In the genomic region with DNA sequence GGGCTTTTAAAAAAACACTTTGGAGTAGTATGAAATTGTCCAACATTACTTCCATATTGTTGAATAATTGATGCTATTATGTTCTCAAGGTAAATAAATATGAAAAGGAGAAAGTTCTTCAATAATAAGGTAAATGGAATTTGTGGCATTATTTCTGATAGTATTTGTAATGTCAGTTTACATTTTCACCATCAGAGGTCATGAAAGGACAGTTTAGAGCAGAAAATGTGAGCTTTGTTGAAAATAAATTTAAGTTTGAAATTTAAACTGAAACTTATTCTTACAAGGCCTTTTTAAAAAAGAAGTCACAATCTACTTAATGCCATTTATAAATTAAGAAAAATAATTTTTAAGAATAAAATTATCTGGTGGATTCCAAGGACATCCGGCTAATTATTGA, we compare ENCODE assay signal across 20 cellular contexts. TPM values are rescaled to one million over a fixed set of nuclear protein-coding genes. Genes with fewer than 3 reads are reported as not detected.
DNase-seq lines count a peak whose midpoint lies in the region; ATAC-seq, FAIRE-seq and TF ChIP-seq lines count a peak whose summit lies in the region.
"Had no signal": no experiment of that assay in that cellular context is flagged by ENCODE, and none has a peak within 500 bp of the region (broad histone marks: within the 10 kb centered on the region; RNA-seq: fewer than 3 reads in every experiment).

No MANE protein-coding gene starts in this region.

- peaks cover 10% of the 10 kb centered on the region for H3K27me3 Mint-ChIP-seq in activated CD4-positive, alpha-beta T cell treated with anti-CD3 and anti-CD28 coated beads for 36 hours

- DNase-seq in AG08395 (ENCODE audit: low spot score) (peak; percentile 13), GM23248 (peak; percentile 53), GM12878 (ENCODE audit: low read depth, low spot score) (no peak), right lobe of liver (no peak), NCI-H128 (lab: John Stamatoyannopoulos, UW; ENCODE audit: unreplicated experiment) (no peak), activated gamma-delta T cell (lab: John Stamatoyannopoulos, UW) (no peak), cerebellar nuclear complex (lab: John Stamatoyannopoulos, UW) (no peak)
- no peak for DNase-seq in activated CD4-positive, alpha-beta T cell treated with anti-CD3 and anti-CD28 coated beads for 36 hours
- DNase-seq: esophagus squamous epithelium; heart right ventricle; natural killer cell; NCI-H2081 treated with DMSO at 0.1 percent for 48 hours; psoas muscle; stimulated activated CD8-positive, alpha-beta memory T cell treated with anti-CD3 and anti-CD28 coated beads, Interleukin-4, amount 100 ng/mL, for 48 hours; T-helper 9 cell had no signal

- H3K4me3 ChIP-seq in GM23248 (no peak overlapping the region), GM12878 (no peak overlapping the region), right lobe of liver (no peak overlapping the region)
- H3K4me3 ChIP-seq: esophagus squamous epithelium, heart right ventricle, psoas muscle, suprapubic skin had no signal

- H3K27ac ChIP-seq in GM23248 (no peak overlapping the region), GM12878 (ENCODE audit: control insufficient read depth, insufficient read depth) (no peak overlapping the region), right lobe of liver (no peak overlapping the region)
- H3K27ac ChIP-seq: esophagus squamous epithelium, heart right ventricle, psoas muscle, suprapubic skin had no signal

- POLR2A ChIA-PET in GM12878 (lab: Charles Lee), result no interaction called here
- POLR2A ChIA-PET in activated CD4-positive, alpha-beta T cell treated with anti-CD3 and anti-CD28 coated beads for 36 hours (lab: Charles Lee), result no interaction called here

- H4K20me1 ChIP-seq in GM23248 (ENCODE audit: insufficient read depth) (no peaks in the 10 kb centered on the region), GM12878 (ENCODE audit: control insufficient read depth, insufficient read depth) (no peaks in the 10 kb centered on the region)

- intact Hi-C loops in GM12878 (cut with micrococcal nuclease; ENCODE audit: unreplicated experiment) (no loop called here), right lobe of liver (cut with DNase I) (no loop called here)
- intact Hi-C loops in activated CD4-positive, alpha-beta T cell treated with anti-CD3 and anti-CD28 coated beads for 36 hours (cut with DNase I, micrococcal nuclease), result no loop called here

- H3K27me3 ChIP-seq in GM23248 (replicated peaks; ENCODE audit: insufficient read depth) (0 out of 2 replicates have a peak, but pooled peaks cover 3% of the 10 kb centered on the region), GM12878 (replicated peaks in 1 of 2; ENCODE audit: control insufficient read depth in 2 of 2, insufficient read depth in 2 of 2, low read length in 1 of 2) (no peaks in the 10 kb centered on the region), right lobe of liver (no peaks in the 10 kb centered on the region)
- H3K27me3 ChIP-seq: esophagus squamous epithelium, heart right ventricle, suprapubic skin had no signal

- H3F3A ChIP-seq in GM23248 (ENCODE audit: insufficient read depth), result no peaks in the 10 kb centered on the region

- FAIRE-seq in GM12878 (lab: Jason Lieb, UNC), result no peak
- FAIRE-seq: islet of Langerhans had no signal

- peak; percentile 20; the same call in 1 of the 2 replicates for TF ChIP-seq RAD21 in GM12878 (IDR thresholded peaks at IDR 0.05; ENCODE audit: insufficient read depth, low read depth, low read length)

- H3K79me2 ChIP-seq in GM23248 (ENCODE audit: insufficient read depth) (no peaks in the 10 kb centered on the region), GM12878 (ENCODE audit: control insufficient read depth, insufficient read depth, low read length) (no peaks in the 10 kb centered on the region)

- H3K9me3 ChIP-seq in GM23248 (ENCODE audit: low read depth), result no peaks in the 10 kb centered on the region
- no peaks in the 10 kb centered on the region for H3K9me3 ChIP-seq in GM12878 (replicated peaks; ENCODE audit: control insufficient read depth, insufficient read depth, low read length)
- H3K9me3 ChIP-seq in right lobe of liver, result no peaks in the 10 kb centered on the region
- H3K9me3 ChIP-seq: esophagus squamous epithelium, psoas muscle, suprapubic skin had no signal

- H3K4me3 Mint-ChIP-seq in activated CD4-positive, alpha-beta T cell treated with anti-CD3 and anti-CD28 coated beads for 36 hours, result no peak overlapping the region
- H3K4me3 Mint-ChIP-seq: activated T-helper 1 cell treated with anti-CD3 and anti-CD28 coated beads, Interleukin-12 subunit alpha, Interleukin-12 subunit beta, Interleukin-2, Interleukin-4 antibody, amounts not matched to agents 30 ng/mL and 10 ng/mL and 1 ng/mL, durations not matched to agents 14 hours and 24 hours and 36 hours; brain; CD14-positive monocyte; natural killer cell had no signal

- TF ChIP-seq POLR2A in GM12878 (IDR thresholded peaks at IDR 0.05; ENCODE audit: low read depth, low read length) (no peak), right lobe of liver (IDR thresholded peaks at IDR 0.05) (no peak)

- peaks cover 3% of the 10 kb centered on the region for H3K9me3 Mint-ChIP-seq in activated CD4-positive, alpha-beta T cell treated with anti-CD3 and anti-CD28 coated beads for 36 hours (ENCODE audit: low read depth)
- H3K9me3 Mint-ChIP-seq: activated T-helper 1 cell treated with anti-CD3 and anti-CD28 coated beads, Interleukin-12 subunit alpha, Interleukin-12 subunit beta, Interleukin-2, Interleukin-4 antibody, amounts not matched to agents 30 ng/mL and 10 ng/mL and 1 ng/mL, durations not matched to agents 14 hours and 24 hours and 36 hours; natural killer cell had no signal

- CTCF ChIA-PET in GM12878 (lab: Yijun Ruan, JAX), result interaction anchor here (0.7 to 2.5 kb wide), 4 partner anchors 15 to 535 kb away, joined by 3 to 11 read pairs (median 4); a partner anchor contains a TSS
- CTCF ChIA-PET in activated CD4-positive, alpha-beta T cell treated with anti-CD3 and anti-CD28 coated beads for 36 hours (lab: Charles Lee), result no interaction called here

- no peak; a peak in 1 of 6 replicates for TF ChIP-seq CTCF in GM12878 (IDR thresholded peaks at IDR 0.05 in 2 of 3, conservative IDR thresholded peaks at IDR 0.05 in 1 of 3; ENCODE audit: control insufficient read depth in 2 of 3, extremely low read depth in 1 of 3, insufficient read depth in 1 of 3, low read depth in 3 of 3, low read length in 3 of 3)
- peak; percentile 28 to 44 (median 35) for TF ChIP-seq CTCF in right lobe of liver (IDR thresholded peaks at IDR 0.05)

- H3K4me1 ChIP-seq in GM23248 (ENCODE audit: insufficient read depth) (no peaks in the 10 kb centered on the region), GM12878 (ENCODE audit: control insufficient read depth, insufficient read depth, low read length) (no peaks in the 10 kb centered on the region), right lobe of liver (no peaks in the 10 kb centered on the region)
- H3K4me1 ChIP-seq: esophagus squamous epithelium, heart right ventricle, psoas muscle, suprapubic skin had no signal

- RAD21 ChIA-PET in GM12878 (lab: Charles Lee; ENCODE audit: unreplicated experiment), result no interaction called here

- no peak overlapping the region for H3K27ac Mint-ChIP-seq in activated CD4-positive, alpha-beta T cell treated with anti-CD3 and anti-CD28 coated beads for 36 hours
- H3K27ac Mint-ChIP-seq: activated T-helper 1 cell treated with anti-CD3 and anti-CD28 coated beads, Interleukin-12 subunit alpha, Interleukin-12 subunit beta, Interleukin-2, Interleukin-4 antibody, amounts not matched to agents 30 ng/mL and 10 ng/mL and 1 ng/mL, durations not matched to agents 14 hours and 24 hours and 36 hours; brain; CD14-positive monocyte; natural killer cell had no signal

- ATAC-seq in GM12878 (no peak), right lobe of liver (peak in 3 of 4 donors; percentile 62 to 75 (median 63))
- ATAC-seq in activated CD4-positive, alpha-beta T cell treated with anti-CD3 and anti-CD28 coated beads for 36 hours, result no peak
- ATAC-seq: heart right ventricle, natural killer cell, psoas muscle had no signal

- SMC1A ChIA-PET in GM12878 (lab: Charles Lee; ENCODE audit: uncharacterized antibody, unreplicated experiment), result interaction anchor here (1.2 to 2.9 kb wide), 5 partner anchors 9 to 1080 kb away, joined by 3 to 12 read pairs (median 4); a partner anchor contains a TSS

- 46 to 52% methylated on average over 1 of the region's 1 CpG for WGBS in GM23248 (ENCODE audit: low coverage in 1 of 2, low lambda C conversion rate in 2 of 2, missing lambda C conversion rate in 2 of 2), 2 experiments
- WGBS in GM12878 (ENCODE audit: insufficient coverage, insufficient replicate concordance, low lambda C conversion rate, missing lambda C conversion rate), result 97% methylated on average over 1 of the region's 1 CpG
- WGBS in right lobe of liver (ENCODE audit: insufficient coverage, low coverage, low lambda C conversion rate, missing lambda C conversion rate), result 15% methylated on average over 1 of the region's 1 CpG

- H3K36me3 Mint-ChIP-seq in activated CD4-positive, alpha-beta T cell treated with anti-CD3 and anti-CD28 coated beads for 36 hours (ENCODE audit: low read depth), result no peaks in the 10 kb centered on the region
- H3K36me3 Mint-ChIP-seq: brain, CD14-positive monocyte, natural killer cell had no signal

- H2AFZ ChIP-seq in GM23248 (no peak overlapping the region), GM12878 (ENCODE audit: control insufficient read depth, low read depth, low read length) (no peak overlapping the region)

- H3K9me2 ChIP-seq in GM23248 (ENCODE audit: insufficient read depth), result no peaks in the 10 kb centered on the region

- no peak overlapping the region for H3K9ac ChIP-seq in GM23248
- H3K9ac ChIP-seq in GM12878 (ENCODE audit: control insufficient read depth, insufficient read depth, low read length), result no peak overlapping the region

- no TSS peak for BruUV-seq in GM12878 (replicated peaks; lab: Mats Ljungman, UMichigan)

- no peaks in the 10 kb centered on the region for H3K4me1 Mint-ChIP-seq in activated CD4-positive, alpha-beta T cell treated with anti-CD3 and anti-CD28 coated beads for 36 hours
- H3K4me1 Mint-ChIP-seq: brain, CD14-positive monocyte, natural killer cell had no signal

- no peak overlapping the region for H3K4me2 ChIP-seq in GM23248 (ENCODE audit: unreplicated experiment)
- no peak overlapping the region for H3K4me2 ChIP-seq in GM12878 (ENCODE audit: control insufficient read depth, insufficient read depth)

- no peaks in the 10 kb centered on the region for H3K36me3 ChIP-seq in GM23248 (ENCODE audit: low read depth)
- H3K36me3 ChIP-seq in GM12878 (ENCODE audit: control insufficient read depth in 2 of 2, insufficient read depth in 2 of 2, low read length in 1 of 2), result no peaks in the 10 kb centered on the region
- H3K36me3 ChIP-seq in right lobe of liver, result no peaks in the 10 kb centered on the region
- H3K36me3 ChIP-seq: esophagus squamous epithelium, heart right ventricle, suprapubic skin had no signal

- no peak for TF ChIP-seq EP300 in GM12878 (IDR thresholded peaks at IDR 0.05; ENCODE audit: borderline replicate concordance in 1 of 2, control insufficient read depth in 1 of 2, low read depth in 2 of 2, low read length in 2 of 2)

- in situ Hi-C loops in GM23248 (cut with MboI) (no loop called here), GM12878 (cut with MboI) (no loop called here)

RNA-seq across cellular contexts. Expression of a gene that starts 15.8 kb away (rescaled TPM):
- 2.4 and 3.0 TPM in 2 replicates for total RNA-seq in GM23248 (2014; rRNA removed; shearing (Covaris generic))
- 2.9 and 3.3 TPM in 2 replicates for polyA plus RNA-seq in GM23248 (2016; fragmentation: Nextera tagmentation; extraction: Ambion mirVana)
- total RNA-seq in GM12878 (2013; cell fraction: nucleolus; rRNA removed), result 25.8 and 29.2 TPM in 2 replicates
- 4.3 TPM in 2 replicates for total RNA-seq in GM12878 (2014; rRNA removed)
- total RNA-seq in GM12878 (2014; rRNA removed; fragmentation: Illumina TruSeq; extraction: Trizol), result 7.4 and 8.6 TPM in 2 replicates
- 4.3 and 4.9 TPM in 2 replicates for total RNA-seq in GM12878 (2021)
- polyA plus RNA-seq in GM12878 (2011; ENCODE audit: low read depth), result 1.4 TPM
- polyA plus RNA-seq in GM12878 (2011; rRNA removed), result 5.5 and 10.7 TPM in 2 replicates
- polyA plus RNA-seq in GM12878 (2011; cell fraction: cytosol; rRNA removed), result 0.97 and 1.0 TPM in 2 replicates
- polyA plus RNA-seq in GM12878 (2011; cell fraction: nucleus; rRNA removed), result 6.9 and 9.4 TPM in 2 replicates
- 3.2 and 3.7 TPM in 2 replicates for polyA plus RNA-seq in GM12878 (2012)
- polyA plus RNA-seq in GM12878 (2014; fragmentation: Illumina TruSeq; extraction: Trizol), result 7.9 and 9.7 TPM in 2 replicates
- 1 to 10 TPM; 2.7 to 2.8 TPM for polyA plus RNA-seq in GM12878 (2014; fragmentation: Nextera tagmentation; extraction: Ambion mirVana)
- 2.9 and 3.5 TPM in 2 replicates for polyA plus RNA-seq in GM12878 (2014; rRNA removed)
- polyA plus RNA-seq in GM12878 (2016; fragmentation: Nextera tagmentation; extraction: Ambion mirVana), result 1 to 10 TPM; 4.7 to 5.0 TPM
- polyA minus RNA-seq in GM12878 (2011; rRNA and poly(A)+ RNA removed), result 2.0 and 2.2 TPM in 2 replicates
- polyA minus RNA-seq in GM12878 (2011; cell fraction: cytosol; rRNA and poly(A)+ RNA removed), result 1.5 and 2.0 TPM in 2 replicates
- polyA minus RNA-seq in GM12878 (2011; cell fraction: nucleus; rRNA and poly(A)+ RNA removed), result 3.6 and 4.9 TPM in 2 replicates
- total RNA-seq in right lobe of liver, result 1 to 10 TPM; 1.7 to 3.8 (median 2.5) TPM
- 1 to 10 TPM; 7.2 to 7.3 TPM for total RNA-seq in activated CD4-positive, alpha-beta T cell treated with anti-CD3 and anti-CD28 coated beads for 36 hours

Comparison
In these comparisons a context has a peak if more than half of its experiments do, and no peak if none do; other contexts are left out.
1. DNase-seq: peak in AG08395 (single experiment) and GM23248 (single experiment); none in GM12878 (single experiment), right lobe of liver (0 of 3), activated CD4-positive, alpha-beta T cell treated with anti-CD3 and anti-CD28 coated beads for 36 hours (single experiment), NCI-H128 (single experiment), activated gamma-delta T cell (single experiment) and cerebellar nuclear complex (0 of 2).
2. ATAC-seq: peak in right lobe of liver (3 of 4); none in GM12878 (single experiment) and activated CD4-positive, alpha-beta T cell treated with anti-CD3 and anti-CD28 coated beads for 36 hours (single experiment).
3. CTCF ChIP-seq: peak in right lobe of liver (4 of 4); none in GM12878 (0 of 3).